ENCODE assay signal across 9 cellular contexts in genomic region chr17:57915980-57916757, GRCh38. TPM values are rescaled to one million over a fixed set of nuclear protein-coding genes. Genes with fewer than 3 reads are reported as not detected.
DNase-seq lines count a peak whose midpoint lies in the region; TF ChIP-seq lines count a peak whose summit lies in the region.
"Had no signal": no experiment of that assay in that cellular context is flagged by ENCODE, and none has a peak within 500 bp of the region (broad histone marks: within the 10 kb centered on the region; RNA-seq: fewer than 3 reads in every experiment).

No MANE protein-coding gene starts in this region.

- 52% methylated on average over 19 of the region's 19 CpGs for WGBS in HUES64
- WGBS in stomach, 5 donors: 59 to 75% (median 73%) methylated on average over 19 of the region's 19 CpGs

- H3K9ac ChIP-seq in HUES64 (ENCODE audit: low read depth, low read length) (peak overlapping the region; percentile 31), OCI-LY3 (ENCODE audit: low read length) (no peak overlapping the region)

- DNase-seq in hypothalamus (lab: John Stamatoyannopoulos, UW) (peak in 35 of 51 donors; percentile 26 to 84 (median 60)), stomach (no peak), 8988T (no peak), GM03348 (ENCODE audit: low spot score) (no peak), foreskin melanocyte (no peak)
- no peak for DNase-seq in activated CD4-positive, alpha-beta T cell treated with anti-CD3 and anti-CD28 coated beads for 1 hour

- H3K27me3 ChIP-seq in HUES64 (ENCODE audit: insufficient read depth, low read length) (no peaks in the 10 kb centered on the region), OCI-LY3 (ENCODE audit: low read depth, low read length) (peaks cover 17% of the 10 kb centered on the region), stomach (no peaks in the 10 kb centered on the region)

- H3K79me2 ChIP-seq in OCI-LY3 (ENCODE audit: low read length): no peaks in the 10 kb centered on the region

- H3K4me2 ChIP-seq in OCI-LY3 (ENCODE audit: low read length): peak overlapping the region; percentile 34

- no peak overlapping the region for H3K4me3 ChIP-seq in HUES64 (ENCODE audit: low read length)
- no peak overlapping the region for H3K4me3 ChIP-seq in OCI-LY3 (ENCODE audit: low read length)
- no peak overlapping the region for H3K4me3 ChIP-seq in stomach
- H3K4me3 ChIP-seq: HAP-1 had no signal

- peaks cover 58% of the 10 kb centered on the region for H3K4me1 ChIP-seq in HUES64 (ENCODE audit: insufficient read depth, low read length)
- H3K4me1 ChIP-seq in OCI-LY3 (ENCODE audit: low read length): peaks cover 18% of the 10 kb centered on the region
- H3K4me1 ChIP-seq in stomach: peaks cover 68 to 99% (median 86%) of the 10 kb centered on the region in 4 donors

- intact Hi-C loops in stomach (cut with DNase I; ENCODE audit: low total_unique reads): no loop called here

- H3K36me3 ChIP-seq in HUES64 (ENCODE audit: insufficient read depth, low read length): no peaks in the 10 kb centered on the region
- H3K36me3 ChIP-seq in OCI-LY3 (replicated peaks; ENCODE audit: low read depth, low read length): no peaks in the 10 kb centered on the region
- no peaks in the 10 kb centered on the region for H3K36me3 ChIP-seq in stomach
- H3K36me3 ChIP-seq: HAP-1 had no signal

- TF ChIP-seq POLR2A in stomach (IDR thresholded peaks at IDR 0.05): no peak

- H3K27ac ChIP-seq in HUES64 (ENCODE audit: low read depth, low read length) (peak overlapping the region; percentile 76), OCI-LY3 (ENCODE audit: low read length) (no peak overlapping the region), stomach (peak overlapping the region; percentile 1 to 99 (median 85))

- no peak for TF ChIP-seq CTCF in OCI-LY3 (IDR thresholded peaks at IDR 0.05; ENCODE audit: low read depth, low read length)
- TF ChIP-seq CTCF in stomach (IDR thresholded peaks at IDR 0.05): no peak

- H3K9me3 ChIP-seq in HUES64 (ENCODE audit: insufficient read depth, low read depth, low read length) (no peaks in the 10 kb centered on the region), OCI-LY3 (ENCODE audit: insufficient read depth, low read length) (no peaks in the 10 kb centered on the region), stomach (no peaks in the 10 kb centered on the region)
- H3K9me3 ChIP-seq: HAP-1 had no signal

- peak overlapping the region; percentile 39 for H2AFZ ChIP-seq in OCI-LY3 (ENCODE audit: low read depth, low read length)

- TF ChIP-seq EP300 in stomach (IDR thresholded peaks at IDR 0.05): no peak

- no peaks in the 10 kb centered on the region for H4K20me1 ChIP-seq in OCI-LY3 (ENCODE audit: insufficient read depth, low read length)

RNA-seq across cellular contexts. Expression of gene CUEDC1, which starts 39.0 kb away (rescaled TPM):
- polyA plus RNA-seq in HUES64 (2013, experiment 1 of 2): 13.1 TPM
- polyA plus RNA-seq in HUES64 (2013, experiment 2 of 2): 17.7 TPM
- 100 to 1,000 TPM in 1 of 5 donors, 10 to 100 TPM in 4; 10.5 to 111 (median 23.6) TPM for total RNA-seq in stomach
- 10 to 100 TPM; 16.5 to 30.1 (median 19.8) TPM for polyA plus RNA-seq in stomach

Comparison
In these comparisons a context has a peak if more than half of its experiments do, and no peak if none do; other contexts are left out.
1. DNase-seq: peak in hypothalamus (35 of 51); none in stomach (single experiment), 8988T (single experiment), GM03348 (single experiment), foreskin melanocyte (single experiment) and activated CD4-positive, alpha-beta T cell treated with anti-CD3 and anti-CD28 coated beads for 1 hour (single experiment).